Comparison of ENCODE assay signal across 9 cellular contexts in genomic region chr6:95654176-95654575, GRCh38.
"Had no signal": no experiment of that assay in that cellular context is flagged by ENCODE, and none has a peak within 500 bp of the region (broad histone marks: within the 10 kb centered on the region; RNA-seq: fewer than 3 reads in every experiment).

No MANE protein-coding gene starts in this region.

- H3K4me2 ChIP-seq: KMS-11 had no signal

- FAIRE-seq: H54, HTR-8/SVneo had no signal

- H2AFZ ChIP-seq: GM23248 had no signal

- H3K9ac ChIP-seq: GM23248, KMS-11 had no signal

- H3K4me3 ChIP-seq: GM23248 had no signal

- DNase-seq: GM23248, GOT3, H9, HCEC 1CT, Karpas-422, KBM-7 had no signal

- H3K27ac ChIP-seq: GM23248, KMS-11 had no signal
